Comparison of ENCODE assay signal across 13 cellular contexts in the genomic region with DNA sequence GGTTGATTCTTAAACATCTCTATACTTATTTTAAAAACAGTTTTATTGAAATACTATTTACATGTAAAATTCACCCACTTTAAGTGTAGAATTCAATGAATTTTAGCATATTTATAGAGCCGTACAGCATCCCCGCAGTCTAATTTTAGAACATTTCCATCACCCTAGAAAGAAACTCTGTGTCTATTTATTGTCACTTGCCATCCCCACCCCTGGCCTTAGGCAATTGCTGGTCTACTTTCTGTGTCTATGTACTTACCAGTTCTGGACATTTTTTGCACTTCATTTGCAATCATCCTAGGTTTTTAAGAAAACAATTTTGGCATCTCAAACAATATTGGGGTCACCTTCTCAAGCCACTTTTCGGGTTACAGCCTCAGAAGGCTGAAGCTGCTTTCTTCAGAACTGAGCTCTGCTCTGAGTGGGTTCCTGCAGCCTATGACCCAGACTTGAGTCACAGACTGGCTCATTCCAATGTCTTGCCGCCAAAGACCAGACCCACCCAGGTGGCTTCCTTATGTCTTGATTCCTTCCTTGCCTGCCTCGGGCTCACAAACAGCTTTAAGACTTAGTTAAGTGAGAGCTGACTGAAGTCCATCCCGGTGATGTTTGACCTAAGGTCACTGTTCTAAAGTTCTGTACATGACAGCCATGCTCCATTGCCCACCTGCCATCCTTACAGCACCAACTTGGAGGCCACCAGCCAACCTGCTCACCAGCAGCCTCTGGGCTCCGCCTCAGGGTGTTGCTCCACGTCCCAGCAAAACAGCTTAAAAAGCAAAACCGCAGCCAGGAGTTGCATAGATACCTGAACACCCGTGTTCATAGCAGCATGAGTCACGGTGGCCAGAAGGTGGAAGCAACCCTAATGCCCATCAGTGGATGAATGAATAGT.
DNase-seq lines count a peak whose midpoint lies in the region; ATAC-seq lines count a peak whose summit lies in the region.
"Had no signal": no experiment of that assay in that cellular context is flagged by ENCODE, and none has a peak within 500 bp of the region (broad histone marks: within the 10 kb centered on the region; RNA-seq: fewer than 3 reads in every experiment).

No MANE protein-coding gene starts in this region.

- DNase-seq in AG20443 (ENCODE audit: low spot score), result peak; percentile 75
- peak; percentile 92 for DNase-seq in HT1080 (ENCODE audit: low read depth)
- peak; percentile 44 for DNase-seq in astrocyte of the hippocampus (ENCODE audit: low read depth, low spot score)
- DNase-seq in kidney tubule cell (ENCODE audit: low spot score), result peak; percentile 100
- no peak for DNase-seq in RPMI8226
- DNase-seq: activated naive CD4-positive, alpha-beta T cell treated with anti-CD3 and anti-CD28 coated beads for 36 hours; CD4-positive, alpha-beta memory T cell; NCI-H1092 had no signal

- no peak for ATAC-seq in GM18909 (IDR thresholded peaks at IDR 0.05; ENCODE audit: poor library complexity, unreplicated experiment)
- ATAC-seq in HG03521 (IDR thresholded peaks at IDR 0.05; ENCODE audit: unreplicated experiment), result no peak
- ATAC-seq in GM21825 (IDR thresholded peaks at IDR 0.05; ENCODE audit: unreplicated experiment), result no peak
- ATAC-seq: left lobe of liver, WTC11 had no signal
